Comparison of ENCODE assay signal across 10 cellular contexts in genomic region chr18:2569338-2570207, GRCh38. TPM values are rescaled to one million over a fixed set of nuclear protein-coding genes. Genes with fewer than 3 reads are reported as not detected.
A peak's percentile ranks its signal among the peaks of the same experiment; 100 is the strongest.
DNase-seq lines count a peak whose midpoint lies in the region; ATAC-seq and TF ChIP-seq lines count a peak whose summit lies in the region.
"Had no signal": no experiment of that assay in that cellular context is flagged by ENCODE, and none has a peak within 500 bp of the region (broad histone marks: within the 10 kb centered on the region; RNA-seq: fewer than 3 reads in every experiment).

No MANE protein-coding gene starts in this region.

- no peak for DNase-seq in osteocyte (ENCODE audit: extremely low spot score, unreplicated experiment)
- no peak for DNase-seq in NCI-H187 treated with DMSO at 0.1 percent for 48 hours (lab: John Stamatoyannopoulos, UW)
- no peak for DNase-seq in DMS153 treated with DMSO at 0.1 percent for 48 hours (lab: John Stamatoyannopoulos, UW; ENCODE audit: unreplicated experiment)
- no peak for DNase-seq in thyroid gland
- DNase-seq: RPMI8226; stimulated activated CD8-positive, alpha-beta memory T cell treated with anti-CD3 and anti-CD28 coated beads, Interleukin-4, amount 100 ng/mL, for 48 hours had no signal

- H2AFZ ChIP-seq in OCI-LY3 (ENCODE audit: low read depth, low read length) = no peak overlapping the region

- peaks cover 37% of the 10 kb centered on the region for H3K4me1 Mint-ChIP-seq in osteocyte (ENCODE audit: unreplicated experiment)

- no peaks in the 10 kb centered on the region for H3K27me3 ChIP-seq in OCI-LY3 (ENCODE audit: low read depth, low read length)
- H3K27me3 ChIP-seq in endocrine pancreas (ENCODE audit: control insufficient read depth, insufficient read depth, low read length) = no peaks in the 10 kb centered on the region
- no peaks in the 10 kb centered on the region for H3K27me3 ChIP-seq in thyroid gland

- peak overlapping the region; percentile 89 for H3K4me2 ChIP-seq in OCI-LY3 (ENCODE audit: low read length)

- H3K36me3 Mint-ChIP-seq in osteocyte (ENCODE audit: unreplicated experiment) = peaks cover 6% of the 10 kb centered on the region

- H3K79me2 ChIP-seq in OCI-LY3 (ENCODE audit: low read length) = peaks cover 50% of the 10 kb centered on the region

- 86 to 92% methylated on average over 9 to 10 of the region's 10 CpGs for WGBS in thyroid gland, 2 donors

- peak overlapping the region; percentile 85; the same call in 1 of the 2 replicates for H3K9ac ChIP-seq in OCI-LY3 (ENCODE audit: low read length)
- H3K9ac ChIP-seq in endocrine pancreas (ENCODE audit: control insufficient read depth, insufficient read depth, low read length) = peak overlapping the region; percentile 54

- H3K4me3 ChIP-seq in GM08714 (ENCODE audit: low read length) (peak overlapping the region; percentile 93), OCI-LY3 (ENCODE audit: low read length) (peak overlapping the region; percentile 89), endocrine pancreas (ENCODE audit: control insufficient read depth, insufficient read depth, low read length) (peak overlapping the region; percentile 67), thyroid gland (replicated peaks in 1 of 3) (peak overlapping the region in 1 of 3 donors; percentile 73)

- intact Hi-C loops in thyroid gland (cut with DNase I) = loop anchor here (10.0 kb wide), 1 partner anchor 85 kb away; the partner anchor contains the start of gene SMCHD1

- peaks cover 8% of the 10 kb centered on the region for H3K36me3 ChIP-seq in OCI-LY3 (replicated peaks; ENCODE audit: low read depth, low read length)
- no peaks in the 10 kb centered on the region for H3K36me3 ChIP-seq in endocrine pancreas (ENCODE audit: control insufficient read depth, insufficient read depth, low read length)
- H3K36me3 ChIP-seq in thyroid gland = no peaks in the 10 kb centered on the region

- H3K4me3 Mint-ChIP-seq in osteocyte (ENCODE audit: unreplicated experiment) = peak overlapping the region; percentile 100

- peak overlapping the region; percentile 100 for H3K27ac Mint-ChIP-seq in osteocyte (ENCODE audit: unreplicated experiment)

- H3K27me3 Mint-ChIP-seq in osteocyte (ENCODE audit: unreplicated experiment) = no peaks in the 10 kb centered on the region

- no peak for TF ChIP-seq POLR2A in thyroid gland (IDR thresholded peaks at IDR 0.05)

- no peaks in the 10 kb centered on the region for H3K9me3 ChIP-seq in OCI-LY3 (ENCODE audit: insufficient read depth, low read length)
- no peaks in the 10 kb centered on the region for H3K9me3 ChIP-seq in endocrine pancreas (ENCODE audit: control insufficient read depth, low read length)
- H3K9me3 ChIP-seq in thyroid gland = no peaks in the 10 kb centered on the region

- H3K27ac ChIP-seq in OCI-LY3 (ENCODE audit: low read length) = no peak overlapping the region
- no peak overlapping the region for H3K27ac ChIP-seq in thyroid gland

- no peaks in the 10 kb centered on the region for H4K20me1 ChIP-seq in OCI-LY3 (ENCODE audit: insufficient read depth, low read length)

- H3K4me1 ChIP-seq in OCI-LY3 (ENCODE audit: low read length) (peaks cover 23% of the 10 kb centered on the region), endocrine pancreas (ENCODE audit: control insufficient read depth, insufficient read depth, low read length) (no peaks in the 10 kb centered on the region), thyroid gland (peaks cover 5 to 13% of the 10 kb centered on the region in 2 donors)

- TF ChIP-seq CTCF in OCI-LY3 (IDR thresholded peaks at IDR 0.05; ENCODE audit: low read depth, low read length) (no peak), osteocyte (IDR thresholded peaks at IDR 0.05) (no peak), thyroid gland (IDR thresholded peaks at IDR 0.05) (no peak)

- no peak for ATAC-seq in GM21737 (IDR thresholded peaks at IDR 0.05; ENCODE audit: unreplicated experiment)

- H3K9me3 Mint-ChIP-seq in osteocyte (ENCODE audit: unreplicated experiment) = no peaks in the 10 kb centered on the region

RNA-seq across cellular contexts. Expression of gene METTL4, which starts 1.7 kb away (rescaled TPM):
- total RNA-seq in osteocyte = 10.8 and 12.8 TPM in 2 replicates
- 10 to 100 TPM in 3 of 4 donors, 1 to 10 TPM in 1; 9.9 to 21.8 (median 16.5) TPM for total RNA-seq in thyroid gland

RNA-seq across cellular contexts. Expression of gene NDC80, which starts 1.8 kb away (rescaled TPM):
- total RNA-seq in osteocyte (7.9 and 9.4 TPM in 2 replicates), thyroid gland (1 to 10 TPM in 1 of 4 donors, under 1 TPM in 2, not detected in 1; 0.33 to 1.4 (median 0.81) TPM)
